In the genomic region with DNA sequence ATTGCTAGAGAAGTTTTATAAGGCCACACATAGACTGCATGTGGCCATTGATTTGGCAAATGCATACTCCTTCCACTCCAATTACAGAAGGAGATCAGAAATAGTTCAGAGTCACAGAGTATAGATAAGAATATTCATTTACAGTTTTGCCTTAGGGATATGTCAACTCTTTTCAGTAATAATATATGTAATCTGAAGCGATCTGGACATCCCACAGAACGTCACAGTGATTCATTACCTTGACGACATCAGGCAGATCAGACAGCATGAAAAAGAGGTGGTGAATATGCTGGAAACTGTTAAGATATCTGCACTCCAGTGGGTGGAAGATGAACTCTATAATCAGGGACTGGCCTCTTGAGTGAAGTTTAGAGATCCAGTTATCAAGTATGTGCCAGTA, we compare ENCODE assay signal across 1 cellular context.
TF ChIP-seq lines count a peak whose summit lies in the region.

No MANE protein-coding gene starts in this region.

TF ChIP-seq in SK-N-SH, 30 proteins besides CTCF, POLR2A, EP300 and RAD21 (continued from another document):
- TF ChIP-seq, protein P1, sequence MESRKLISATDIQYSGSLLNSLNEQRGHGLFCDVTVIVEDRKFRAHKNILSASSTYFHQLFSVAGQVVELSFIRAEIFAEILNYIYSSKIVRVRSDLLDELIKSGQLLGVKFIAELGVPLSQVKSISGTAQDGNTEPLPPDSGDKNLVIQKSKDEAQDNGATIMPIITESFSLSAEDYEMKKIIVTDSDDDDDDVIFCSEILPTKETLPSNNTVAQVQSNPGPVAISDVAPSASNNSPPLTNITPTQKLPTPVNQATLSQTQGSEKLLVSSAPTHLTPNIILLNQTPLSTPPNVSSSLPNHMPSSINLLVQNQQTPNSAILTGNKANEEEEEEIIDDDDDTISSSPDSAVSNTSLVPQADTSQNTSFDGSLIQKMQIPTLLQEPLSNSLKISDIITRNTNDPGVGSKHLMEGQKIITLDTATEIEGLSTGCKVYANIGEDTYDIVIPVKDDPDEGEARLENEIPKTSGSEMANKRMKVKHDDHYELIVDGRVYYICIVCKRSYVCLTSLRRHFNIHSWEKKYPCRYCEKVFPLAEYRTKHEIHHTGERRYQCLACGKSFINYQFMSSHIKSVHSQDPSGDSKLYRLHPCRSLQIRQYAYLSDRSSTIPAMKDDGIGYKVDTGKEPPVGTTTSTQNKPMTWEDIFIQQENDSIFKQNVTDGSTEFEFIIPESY (IDR thresholded peaks at IDR 0.05; ENCODE audit: borderline replicate concordance, low read depth), result no peak
- TF ChIP-seq SMC3 (IDR thresholded peaks at IDR 0.05; ENCODE audit: low read depth, low read length) (no peak), FOXJ3 (CRISPR knock-in tag; IDR thresholded peaks at IDR 0.05) (no peak), JUND (IDR thresholded peaks at IDR 0.05) (no peak), CHD2 (IDR thresholded peaks at IDR 0.05; ENCODE audit: low read length, partially characterized antibody) (no peak), FOSL2 (IDR thresholded peaks at IDR 0.05; ENCODE audit: borderline replicate concordance, low read depth) (no peak), MXI1 (IDR thresholded peaks at IDR 0.05; ENCODE audit: low read depth, low read length) (peak; percentile 44; the same call in 1 of the 2 replicates), RXRA (IDR thresholded peaks at IDR 0.05; ENCODE audit: borderline replicate concordance, low read depth) (no peak), RFX5 (IDR thresholded peaks at IDR 0.05; ENCODE audit: low read length) (no peak), GABPA (IDR thresholded peaks at IDR 0.05; ENCODE audit: low read depth) (no peak), NRF1 (IDR thresholded peaks at IDR 0.05; ENCODE audit: low read depth, low read length) (no peak), FOXM1 (IDR thresholded peaks at IDR 0.05; ENCODE audit: low read depth) (no peak), TCF12 (IDR thresholded peaks at IDR 0.05) (0 out of 2 replicates have a peak, but pooled peaks have one; percentile 17)
- TF ChIP-seq, protein P2, sequence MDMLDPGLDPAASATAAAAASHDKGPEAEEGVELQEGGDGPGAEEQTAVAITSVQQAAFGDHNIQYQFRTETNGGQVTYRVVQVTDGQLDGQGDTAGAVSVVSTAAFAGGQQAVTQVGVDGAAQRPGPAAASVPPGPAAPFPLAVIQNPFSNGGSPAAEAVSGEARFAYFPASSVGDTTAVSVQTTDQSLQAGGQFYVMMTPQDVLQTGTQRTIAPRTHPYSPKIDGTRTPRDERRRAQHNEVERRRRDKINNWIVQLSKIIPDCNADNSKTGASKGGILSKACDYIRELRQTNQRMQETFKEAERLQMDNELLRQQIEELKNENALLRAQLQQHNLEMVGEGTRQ (IDR thresholded peaks at IDR 0.05; ENCODE audit: borderline replicate concordance, low read depth, low read length), result no peak
- TF ChIP-seq, protein P3, sequence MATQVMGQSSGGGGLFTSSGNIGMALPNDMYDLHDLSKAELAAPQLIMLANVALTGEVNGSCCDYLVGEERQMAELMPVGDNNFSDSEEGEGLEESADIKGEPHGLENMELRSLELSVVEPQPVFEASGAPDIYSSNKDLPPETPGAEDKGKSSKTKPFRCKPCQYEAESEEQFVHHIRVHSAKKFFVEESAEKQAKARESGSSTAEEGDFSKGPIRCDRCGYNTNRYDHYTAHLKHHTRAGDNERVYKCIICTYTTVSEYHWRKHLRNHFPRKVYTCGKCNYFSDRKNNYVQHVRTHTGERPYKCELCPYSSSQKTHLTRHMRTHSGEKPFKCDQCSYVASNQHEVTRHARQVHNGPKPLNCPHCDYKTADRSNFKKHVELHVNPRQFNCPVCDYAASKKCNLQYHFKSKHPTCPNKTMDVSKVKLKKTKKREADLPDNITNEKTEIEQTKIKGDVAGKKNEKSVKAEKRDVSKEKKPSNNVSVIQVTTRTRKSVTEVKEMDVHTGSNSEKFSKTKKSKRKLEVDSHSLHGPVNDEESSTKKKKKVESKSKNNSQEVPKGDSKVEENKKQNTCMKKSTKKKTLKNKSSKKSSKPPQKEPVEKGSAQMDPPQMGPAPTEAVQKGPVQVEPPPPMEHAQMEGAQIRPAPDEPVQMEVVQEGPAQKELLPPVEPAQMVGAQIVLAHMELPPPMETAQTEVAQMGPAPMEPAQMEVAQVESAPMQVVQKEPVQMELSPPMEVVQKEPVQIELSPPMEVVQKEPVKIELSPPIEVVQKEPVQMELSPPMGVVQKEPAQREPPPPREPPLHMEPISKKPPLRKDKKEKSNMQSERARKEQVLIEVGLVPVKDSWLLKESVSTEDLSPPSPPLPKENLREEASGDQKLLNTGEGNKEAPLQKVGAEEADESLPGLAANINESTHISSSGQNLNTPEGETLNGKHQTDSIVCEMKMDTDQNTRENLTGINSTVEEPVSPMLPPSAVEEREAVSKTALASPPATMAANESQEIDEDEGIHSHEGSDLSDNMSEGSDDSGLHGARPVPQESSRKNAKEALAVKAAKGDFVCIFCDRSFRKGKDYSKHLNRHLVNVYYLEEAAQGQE (IDR thresholded peaks at IDR 0.05; ENCODE audit: low read depth, low read length), result no peak
- TF ChIP-seq, protein P4, sequence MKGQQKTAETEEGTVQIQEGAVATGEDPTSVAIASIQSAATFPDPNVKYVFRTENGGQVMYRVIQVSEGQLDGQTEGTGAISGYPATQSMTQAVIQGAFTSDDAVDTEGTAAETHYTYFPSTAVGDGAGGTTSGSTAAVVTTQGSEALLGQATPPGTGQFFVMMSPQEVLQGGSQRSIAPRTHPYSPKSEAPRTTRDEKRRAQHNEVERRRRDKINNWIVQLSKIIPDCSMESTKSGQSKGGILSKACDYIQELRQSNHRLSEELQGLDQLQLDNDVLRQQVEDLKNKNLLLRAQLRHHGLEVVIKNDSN (IDR thresholded peaks at IDR 0.05; ENCODE audit: borderline replicate concordance, low read depth), result no peak
TF ChIP-seq in SK-N-SH: peak in this region for 6.
